Comparison of ENCODE assay signal across 1 cellular context in the genomic region with DNA sequence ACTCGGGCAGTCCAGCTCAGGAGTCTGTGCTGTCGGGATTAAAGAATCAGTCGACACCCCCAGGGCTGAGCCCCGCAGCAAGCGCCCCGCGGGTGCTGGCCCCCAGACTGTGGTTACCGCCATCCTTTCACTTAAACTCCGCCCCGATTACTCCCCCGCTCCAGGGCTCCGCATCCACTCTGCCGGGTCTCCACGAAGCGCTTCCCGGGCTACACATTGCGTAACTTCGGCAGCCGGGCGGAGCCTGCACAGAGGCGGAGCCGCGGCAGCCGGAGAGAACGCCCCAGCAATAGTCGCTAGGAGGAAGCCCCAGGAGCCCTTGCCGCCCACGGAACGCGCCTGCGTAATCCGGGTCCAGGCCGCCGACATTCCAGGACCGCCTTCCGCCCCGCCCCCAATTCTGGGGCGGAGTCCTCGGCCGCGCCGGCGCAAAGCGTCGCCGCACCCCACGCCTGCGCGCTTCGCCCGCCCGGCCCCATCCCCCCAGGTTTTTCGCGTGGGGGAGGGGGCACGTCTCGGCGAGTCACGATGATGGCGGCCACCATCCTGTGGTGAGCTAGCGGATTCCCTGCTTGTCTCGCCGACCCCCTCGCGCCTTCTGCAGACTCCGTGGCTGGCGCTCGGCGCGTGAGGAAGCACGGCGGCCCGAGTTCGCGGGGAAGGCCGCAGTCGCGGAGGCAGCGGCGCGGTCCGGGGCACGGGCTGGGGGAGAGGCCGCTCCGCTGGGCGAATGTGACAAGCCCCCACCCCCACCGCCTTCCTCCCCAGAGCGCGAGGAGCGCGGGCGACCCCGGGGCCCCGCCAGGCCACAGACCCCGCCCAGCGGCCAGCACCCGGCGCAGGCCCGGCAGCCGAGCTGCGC.
A peak's percentile ranks its signal among the peaks of the same experiment; 100 is the strongest.
TF ChIP-seq lines count a peak whose summit lies in the region.

A gene (plus strand): TSS at position 521 of the 862 bp plus-strand sequence. CDS start 351 bp downstream, outside the sequence.

TF ChIP-seq in K562, 482 proteins besides CTCF, POLR2A, EP300 and RAD21 (continued from another document and continues in another):
- TF ChIP-seq, protein P1, sequence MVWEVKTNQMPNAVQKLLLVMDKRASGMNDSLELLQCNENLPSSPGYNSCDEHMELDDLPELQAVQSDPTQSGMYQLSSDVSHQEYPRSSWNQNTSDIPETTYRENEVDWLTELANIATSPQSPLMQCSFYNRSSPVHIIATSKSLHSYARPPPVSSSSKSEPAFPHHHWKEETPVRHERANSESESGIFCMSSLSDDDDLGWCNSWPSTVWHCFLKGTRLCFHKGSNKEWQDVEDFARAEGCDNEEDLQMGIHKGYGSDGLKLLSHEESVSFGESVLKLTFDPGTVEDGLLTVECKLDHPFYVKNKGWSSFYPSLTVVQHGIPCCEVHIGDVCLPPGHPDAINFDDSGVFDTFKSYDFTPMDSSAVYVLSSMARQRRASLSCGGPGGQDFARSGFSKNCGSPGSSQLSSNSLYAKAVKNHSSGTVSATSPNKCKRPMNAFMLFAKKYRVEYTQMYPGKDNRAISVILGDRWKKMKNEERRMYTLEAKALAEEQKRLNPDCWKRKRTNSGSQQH (CRISPR knock-in tag; IDR thresholded peaks at IDR 0.05), result peak; percentile 23; the same call in 1 of the 2 replicates
- TF ChIP-seq XRCC3 (IDR thresholded peaks at IDR 0.05) (no peak), ZNF764 (CRISPR knock-in tag; IDR thresholded peaks at IDR 0.05; ENCODE audit: low read depth) (no peak), ZNF445 (CRISPR knock-in tag; IDR thresholded peaks at IDR 0.05; ENCODE audit: low read depth) (no peak), NCOA4 (IDR thresholded peaks at IDR 0.05; ENCODE audit: partially characterized antibody) (no peak), KDM4B (IDR thresholded peaks at IDR 0.05; ENCODE audit: borderline replicate concordance in 2 of 2, low read depth in 1 of 2) (peak in 1 of 2 experiments; percentile 75; a peak in 1 of 4 replicates), PCBP1 (IDR thresholded peaks at IDR 0.05; ENCODE audit: low read depth, low read length, poor library complexity, severe bottlenecking) (no peak), SRSF9 (IDR thresholded peaks at IDR 0.05; ENCODE audit: borderline replicate concordance, low read depth, low read length) (no peak), GTF2E2 (tag; IDR thresholded peaks at IDR 0.05) (peak; percentile 28; the same call in 1 of the 2 replicates), MIER1 (IDR thresholded peaks at IDR 0.05; ENCODE audit: low read depth) (no peak), ZNF224 (CRISPR knock-in tag; IDR thresholded peaks at IDR 0.05) (no peak), CBX8 (IDR thresholded peaks at IDR 0.05; ENCODE audit: borderline replicate concordance, extremely low read depth, low read depth, low read length, poor library complexity, severe bottlenecking) (no peak), CBFB (CRISPR knock-in tag; IDR thresholded peaks at IDR 0.05) (no peak), FIP1L1 (IDR thresholded peaks at IDR 0.05; ENCODE audit: low read depth, low read length, poor library complexity, severe bottlenecking) (peak; percentile 89), SRSF1 (IDR thresholded peaks at IDR 0.05; ENCODE audit: low read depth, low read length) (no peak), CTBP1 (IDR thresholded peaks at IDR 0.05; ENCODE audit: borderline replicate concordance) (peak; percentile 74), RFX1 (IDR thresholded peaks at IDR 0.05) (peak; percentile 92), RBM39 (optimal IDR thresholded peaks at IDR 0.05; ENCODE audit: low read depth, low read length) (no peak), GATA2 (CRISPR knock-in tag; IDR thresholded peaks at IDR 0.05) (no peak), ZNF124 (CRISPR knock-in tag; IDR thresholded peaks at IDR 0.05) (no peak), PTRF (tag; IDR thresholded peaks at IDR 0.05) (no peak), SMAD4 (CRISPR knock-in tag; conservative IDR thresholded peaks at IDR 0.05) (peak; percentile 49; the same call in 1 of the 2 replicates), GATAD2A (IDR thresholded peaks at IDR 0.05) (peak; percentile 93; the same call in 1 of the 2 replicates), MTA2 (IDR thresholded peaks at IDR 0.05; ENCODE audit: low read depth) (no peak), RAD51 (IDR thresholded peaks at IDR 0.05; ENCODE audit: borderline replicate concordance, low read depth) (no peak), NEUROD1 (IDR thresholded peaks at IDR 0.05; ENCODE audit: borderline replicate concordance, low read depth, low read length, partially characterized antibody) (no peak), ZNF134 (CRISPR knock-in tag; conservative IDR thresholded peaks at IDR 0.05) (no peak), SETDB1 (IDR thresholded peaks at IDR 0.05; ENCODE audit: low read length) (no peak), SNRNP70 (optimal IDR thresholded peaks at IDR 0.05; ENCODE audit: low read depth, low read length) (no peak), TSC22D4 (tag; IDR thresholded peaks at IDR 0.05) (no peak), FOSL1 (tag; conservative IDR thresholded peaks at IDR 0.05) (0 out of 2 replicates have a peak, but pooled peaks have one; percentile 9), ZNF75A (CRISPR knock-in tag; IDR thresholded peaks at IDR 0.05) (no peak), POLR3G (IDR thresholded peaks at IDR 0.05; ENCODE audit: extremely low read depth, insufficient read length, insufficient replicate concordance) (no peak), ZNF780A (CRISPR knock-in tag; IDR thresholded peaks at IDR 0.05) (no peak), KAT2B (IDR thresholded peaks at IDR 0.05; ENCODE audit: low read depth, low read length) (no peak), CBX2 (IDR thresholded peaks at IDR 0.05; ENCODE audit: insufficient read depth, low read length, poor library complexity, severe bottlenecking) (no peak), SIN3B (IDR thresholded peaks at IDR 0.05; ENCODE audit: low read depth) (peak; percentile 34; the same call in 1 of the 2 replicates), SMARCE1 (IDR thresholded peaks at IDR 0.05) (no peak), POLR2G (IDR thresholded peaks at IDR 0.05; ENCODE audit: low read depth, low read length) (peak; percentile 98)
- TF ChIP-seq, protein P2, sequence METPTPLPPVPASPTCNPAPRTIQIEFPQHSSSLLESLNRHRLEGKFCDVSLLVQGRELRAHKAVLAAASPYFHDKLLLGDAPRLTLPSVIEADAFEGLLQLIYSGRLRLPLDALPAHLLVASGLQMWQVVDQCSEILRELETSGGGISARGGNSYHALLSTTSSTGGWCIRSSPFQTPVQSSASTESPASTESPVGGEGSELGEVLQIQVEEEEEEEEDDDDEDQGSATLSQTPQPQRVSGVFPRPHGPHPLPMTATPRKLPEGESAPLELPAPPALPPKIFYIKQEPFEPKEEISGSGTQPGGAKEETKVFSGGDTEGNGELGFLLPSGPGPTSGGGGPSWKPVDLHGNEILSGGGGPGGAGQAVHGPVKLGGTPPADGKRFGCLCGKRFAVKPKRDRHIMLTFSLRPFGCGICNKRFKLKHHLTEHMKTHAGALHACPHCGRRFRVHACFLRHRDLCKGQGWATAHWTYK (CRISPR knock-in tag; IDR thresholded peaks at IDR 0.05), result peak; percentile 55; the same call in 1 of the 2 replicates
- TF ChIP-seq, protein P3, sequence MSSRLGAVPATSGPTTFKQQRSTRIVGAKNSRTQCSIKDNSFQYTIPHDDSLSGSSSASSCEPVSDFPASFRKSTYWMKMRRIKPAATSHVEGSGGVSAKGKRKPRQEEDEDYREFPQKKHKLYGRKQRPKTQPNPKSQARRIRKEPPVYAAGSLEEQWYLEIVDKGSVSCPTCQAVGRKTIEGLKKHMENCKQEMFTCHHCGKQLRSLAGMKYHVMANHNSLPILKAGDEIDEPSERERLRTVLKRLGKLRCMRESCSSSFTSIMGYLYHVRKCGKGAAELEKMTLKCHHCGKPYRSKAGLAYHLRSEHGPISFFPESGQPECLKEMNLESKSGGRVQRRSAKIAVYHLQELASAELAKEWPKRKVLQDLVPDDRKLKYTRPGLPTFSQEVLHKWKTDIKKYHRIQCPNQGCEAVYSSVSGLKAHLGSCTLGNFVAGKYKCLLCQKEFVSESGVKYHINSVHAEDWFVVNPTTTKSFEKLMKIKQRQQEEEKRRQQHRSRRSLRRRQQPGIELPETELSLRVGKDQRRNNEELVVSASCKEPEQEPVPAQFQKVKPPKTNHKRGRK (tag; IDR thresholded peaks at IDR 0.05), result no peak
- TF ChIP-seq, protein P4, sequence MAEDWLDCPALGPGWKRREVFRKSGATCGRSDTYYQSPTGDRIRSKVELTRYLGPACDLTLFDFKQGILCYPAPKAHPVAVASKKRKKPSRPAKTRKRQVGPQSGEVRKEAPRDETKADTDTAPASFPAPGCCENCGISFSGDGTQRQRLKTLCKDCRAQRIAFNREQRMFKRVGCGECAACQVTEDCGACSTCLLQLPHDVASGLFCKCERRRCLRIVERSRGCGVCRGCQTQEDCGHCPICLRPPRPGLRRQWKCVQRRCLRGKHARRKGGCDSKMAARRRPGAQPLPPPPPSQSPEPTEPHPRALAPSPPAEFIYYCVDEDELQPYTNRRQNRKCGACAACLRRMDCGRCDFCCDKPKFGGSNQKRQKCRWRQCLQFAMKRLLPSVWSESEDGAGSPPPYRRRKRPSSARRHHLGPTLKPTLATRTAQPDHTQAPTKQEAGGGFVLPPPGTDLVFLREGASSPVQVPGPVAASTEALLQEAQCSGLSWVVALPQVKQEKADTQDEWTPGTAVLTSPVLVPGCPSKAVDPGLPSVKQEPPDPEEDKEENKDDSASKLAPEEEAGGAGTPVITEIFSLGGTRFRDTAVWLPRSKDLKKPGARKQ (CRISPR knock-in tag; IDR thresholded peaks at IDR 0.05), result no peak
- TF ChIP-seq, protein P5, sequence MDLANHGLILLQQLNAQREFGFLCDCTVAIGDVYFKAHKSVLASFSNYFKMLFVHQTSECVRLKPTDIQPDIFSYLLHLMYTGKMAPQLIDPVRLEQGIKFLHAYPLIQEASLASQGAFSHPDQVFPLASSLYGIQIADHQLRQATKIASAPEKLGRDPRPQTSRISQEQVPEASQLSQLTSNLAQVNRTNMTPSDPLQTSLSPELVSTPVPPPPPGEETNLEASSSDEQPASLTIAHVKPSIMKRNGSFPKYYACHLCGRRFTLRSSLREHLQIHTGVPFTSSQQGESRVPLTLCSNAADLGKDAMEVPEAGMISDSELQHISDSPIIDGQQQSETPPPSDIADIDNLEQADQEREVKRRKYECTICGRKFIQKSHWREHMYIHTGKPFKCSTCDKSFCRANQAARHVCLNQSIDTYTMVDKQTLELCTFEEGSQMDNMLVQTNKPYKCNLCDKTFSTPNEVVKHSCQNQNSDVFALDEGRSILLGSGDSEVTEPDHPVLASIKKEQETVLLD (IDR thresholded peaks at IDR 0.05), result peak; percentile 83; the same call in 1 of the 2 replicates
- TF ChIP-seq, protein P6, sequence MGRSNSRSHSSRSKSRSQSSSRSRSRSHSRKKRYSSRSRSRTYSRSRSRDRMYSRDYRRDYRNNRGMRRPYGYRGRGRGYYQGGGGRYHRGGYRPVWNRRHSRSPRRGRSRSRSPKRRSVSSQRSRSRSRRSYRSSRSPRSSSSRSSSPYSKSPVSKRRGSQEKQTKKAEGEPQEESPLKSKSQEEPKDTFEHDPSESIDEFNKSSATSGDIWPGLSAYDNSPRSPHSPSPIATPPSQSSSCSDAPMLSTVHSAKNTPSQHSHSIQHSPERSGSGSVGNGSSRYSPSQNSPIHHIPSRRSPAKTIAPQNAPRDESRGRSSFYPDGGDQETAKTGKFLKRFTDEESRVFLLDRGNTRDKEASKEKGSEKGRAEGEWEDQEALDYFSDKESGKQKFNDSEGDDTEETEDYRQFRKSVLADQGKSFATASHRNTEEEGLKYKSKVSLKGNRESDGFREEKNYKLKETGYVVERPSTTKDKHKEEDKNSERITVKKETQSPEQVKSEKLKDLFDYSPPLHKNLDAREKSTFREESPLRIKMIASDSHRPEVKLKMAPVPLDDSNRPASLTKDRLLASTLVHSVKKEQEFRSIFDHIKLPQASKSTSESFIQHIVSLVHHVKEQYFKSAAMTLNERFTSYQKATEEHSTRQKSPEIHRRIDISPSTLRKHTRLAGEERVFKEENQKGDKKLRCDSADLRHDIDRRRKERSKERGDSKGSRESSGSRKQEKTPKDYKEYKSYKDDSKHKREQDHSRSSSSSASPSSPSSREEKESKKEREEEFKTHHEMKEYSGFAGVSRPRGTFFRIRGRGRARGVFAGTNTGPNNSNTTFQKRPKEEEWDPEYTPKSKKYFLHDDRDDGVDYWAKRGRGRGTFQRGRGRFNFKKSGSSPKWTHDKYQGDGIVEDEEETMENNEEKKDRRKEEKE (IDR thresholded peaks at IDR 0.05; ENCODE audit: borderline replicate concordance in 1 of 2, control insufficient read depth in 1 of 2, low read depth in 2 of 2, low read length in 1 of 2), result no peak
- TF ChIP-seq, protein P7, sequence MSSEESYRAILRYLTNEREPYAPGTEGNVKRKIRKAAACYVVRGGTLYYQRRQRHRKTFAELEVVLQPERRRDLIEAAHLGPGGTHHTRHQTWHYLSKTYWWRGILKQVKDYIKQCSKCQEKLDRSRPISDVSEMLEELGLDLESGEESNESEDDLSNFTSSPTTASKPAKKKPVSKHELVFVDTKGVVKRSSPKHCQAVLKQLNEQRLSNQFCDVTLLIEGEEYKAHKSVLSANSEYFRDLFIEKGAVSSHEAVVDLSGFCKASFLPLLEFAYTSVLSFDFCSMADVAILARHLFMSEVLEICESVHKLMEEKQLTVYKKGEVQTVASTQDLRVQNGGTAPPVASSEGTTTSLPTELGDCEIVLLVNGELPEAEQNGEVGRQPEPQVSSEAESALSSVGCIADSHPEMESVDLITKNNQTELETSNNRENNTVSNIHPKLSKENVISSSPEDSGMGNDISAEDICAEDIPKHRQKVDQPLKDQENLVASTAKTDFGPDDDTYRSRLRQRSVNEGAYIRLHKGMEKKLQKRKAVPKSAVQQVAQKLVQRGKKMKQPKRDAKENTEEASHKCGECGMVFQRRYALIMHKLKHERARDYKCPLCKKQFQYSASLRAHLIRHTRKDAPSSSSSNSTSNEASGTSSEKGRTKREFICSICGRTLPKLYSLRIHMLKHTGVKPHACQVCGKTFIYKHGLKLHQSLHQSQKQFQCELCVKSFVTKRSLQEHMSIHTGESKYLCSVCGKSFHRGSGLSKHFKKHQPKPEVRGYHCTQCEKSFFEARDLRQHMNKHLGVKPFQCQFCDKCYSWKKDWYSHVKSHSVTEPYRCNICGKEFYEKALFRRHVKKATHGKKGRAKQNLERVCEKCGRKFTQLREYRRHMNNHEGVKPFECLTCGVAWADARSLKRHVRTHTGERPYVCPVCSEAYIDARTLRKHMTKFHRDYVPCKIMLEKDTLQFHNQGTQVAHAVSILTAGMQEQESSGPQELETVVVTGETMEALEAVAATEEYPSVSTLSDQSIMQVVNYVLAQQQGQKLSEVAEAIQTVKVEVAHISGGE (CRISPR knock-in tag; IDR thresholded peaks at IDR 0.05), result no peak; a peak in 1 of 6 replicates
- TF ChIP-seq, protein P8, sequence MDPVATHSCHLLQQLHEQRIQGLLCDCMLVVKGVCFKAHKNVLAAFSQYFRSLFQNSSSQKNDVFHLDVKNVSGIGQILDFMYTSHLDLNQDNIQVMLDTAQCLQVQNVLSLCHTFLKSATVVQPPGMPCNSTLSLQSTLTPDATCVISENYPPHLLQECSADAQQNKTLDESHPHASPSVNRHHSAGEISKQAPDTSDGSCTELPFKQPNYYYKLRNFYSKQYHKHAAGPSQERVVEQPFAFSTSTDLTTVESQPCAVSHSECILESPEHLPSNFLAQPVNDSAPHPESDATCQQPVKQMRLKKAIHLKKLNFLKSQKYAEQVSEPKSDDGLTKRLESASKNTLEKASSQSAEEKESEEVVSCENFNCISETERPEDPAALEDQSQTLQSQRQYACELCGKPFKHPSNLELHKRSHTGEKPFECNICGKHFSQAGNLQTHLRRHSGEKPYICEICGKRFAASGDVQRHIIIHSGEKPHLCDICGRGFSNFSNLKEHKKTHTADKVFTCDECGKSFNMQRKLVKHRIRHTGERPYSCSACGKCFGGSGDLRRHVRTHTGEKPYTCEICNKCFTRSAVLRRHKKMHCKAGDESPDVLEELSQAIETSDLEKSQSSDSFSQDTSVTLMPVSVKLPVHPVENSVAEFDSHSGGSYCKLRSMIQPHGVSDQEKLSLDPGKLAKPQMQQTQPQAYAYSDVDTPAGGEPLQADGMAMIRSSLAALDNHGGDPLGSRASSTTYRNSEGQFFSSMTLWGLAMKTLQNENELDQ (CRISPR knock-in tag; IDR thresholded peaks at IDR 0.05; ENCODE audit: borderline replicate concordance), result no peak
